ENCODE assay signal across 8 cellular contexts in genomic region chr7:116525298-116525912, GRCh38. TPM values are rescaled to one million over a fixed set of nuclear protein-coding genes. Genes with fewer than 3 reads are reported as not detected.
DNase-seq lines count a peak whose midpoint lies in the region; ATAC-seq and TF ChIP-seq lines count a peak whose summit lies in the region.

No MANE protein-coding gene starts in this region.

- ATAC-seq in GM19467 (IDR thresholded peaks at IDR 0.05; ENCODE audit: unreplicated experiment), result no peak

- H3K36me3 ChIP-seq in Peyer's patch (no peaks in the 10 kb centered on the region), iPS-20b (ENCODE audit: insufficient read depth, low read depth, low read length) (no peaks in the 10 kb centered on the region), spleen (no peaks in the 10 kb centered on the region)

- H3K27ac ChIP-seq in Peyer's patch (peak overlapping the region; percentile 55 to 86 (median 78)), iPS-20b (ENCODE audit: low read length) (no peak overlapping the region), spleen (peak overlapping the region; percentile 59 to 91 (median 88))

- H3K4me1 ChIP-seq in Peyer's patch (peaks cover 2 to 22% (median 5%) of the 10 kb centered on the region in 4 donors), iPS-20b (ENCODE audit: insufficient read depth, low read length) (peaks cover 25% of the 10 kb centered on the region), spleen (peaks cover 5 to 63% (median 42%) of the 10 kb centered on the region in 6 donors)

- CTCF ChIA-PET in HEK293T (lab: Yijun Ruan, JAX), result interaction anchor here (0.9 to 2.3 kb wide), 9 partner anchors 12 to 267 kb away, joined by 3 to 9 read pairs (median 4); no protein-coding TSS in a partner anchor

- POLR2A ChIA-PET in HEK293T (lab: Yijun Ruan, JAX), result interaction anchor here (0.9 to 1.3 kb wide), 12 partner anchors 11 to 364 kb away, joined by 3 to 6 read pairs (median 4); no protein-coding TSS in a partner anchor

- DNase-seq in D341Med (ENCODE audit: low spot score) (peak; percentile 38), HEK293T (ENCODE audit: extremely low spot score) (peak; percentile 37), Peyer's patch (peak; percentile 30 to 68 (median 64)), astrocyte of the spinal cord (ENCODE audit: low read depth, low spot score) (no peak), spleen (peak; percentile 83), NCI-H1436 (lab: John Stamatoyannopoulos, UW) (no peak)

- no peak for TF ChIP-seq POLR2A in Peyer's patch (IDR thresholded peaks at IDR 0.05)
- TF ChIP-seq POLR2A in spleen (IDR thresholded peaks at IDR 0.05), result no peak

- H3K27me3 ChIP-seq in Peyer's patch (no peaks in the 10 kb centered on the region), iPS-20b (ENCODE audit: insufficient read depth, low read length) (peaks cover 48% of the 10 kb centered on the region), spleen (replicated peaks in 1 of 7) (peaks cover 0 to 46% (median 22%) of the 10 kb centered on the region in 7 donors)

- 0 to 1% (median 1%) methylated on average over 22 to 36 of the region's 36 CpGs for WGBS in spleen, 5 donors

- H3K9me3 ChIP-seq in Peyer's patch (no peaks in the 10 kb centered on the region), iPS-20b (ENCODE audit: insufficient read depth, low read depth, low read length) (no peaks in the 10 kb centered on the region), spleen (no peaks in the 10 kb centered on the region)

- H3K4me3 ChIP-seq in Peyer's patch (peak overlapping the region; percentile 43 to 79 (median 66)), astrocyte of the spinal cord (ENCODE audit: low read depth, low read length) (peak overlapping the region; percentile 89), iPS-20b (ENCODE audit: low read length) (peak overlapping the region; percentile 90), spleen (peak overlapping the region; percentile 38 to 81 (median 58))

- TF ChIP-seq CTCF in Peyer's patch (IDR thresholded peaks at IDR 0.05), result peak in 1 of 6 experiments; percentile 11
- no peak for TF ChIP-seq CTCF in astrocyte of the spinal cord (IDR thresholded peaks at IDR 0.05; ENCODE audit: low read depth, low read length)
- no peak for TF ChIP-seq CTCF in spleen (IDR thresholded peaks at IDR 0.05 in 8 of 11, conservative IDR thresholded peaks at IDR 0.05 in 3 of 11)

- intact Hi-C loops in spleen (cut with DNase I; ENCODE audit: low total_unique reads), result loop anchor here (10.0 kb wide), 2 partner anchors 59 to 271 kb away; no protein-coding TSS in a partner anchor

- in situ Hi-C loops in astrocyte of the spinal cord (cut with HindIII; ENCODE audit: low sequenced_read_pairs), result no loop called here

- H3K9ac ChIP-seq in iPS-20b (ENCODE audit: low read depth, low read length), result peak overlapping the region; percentile 63

TF ChIP-seq in HEK293T, 16 proteins besides CTCF, POLR2A, EP300 and RAD21:
- TF ChIP-seq FOXM1 (IDR thresholded peaks at IDR 0.05; ENCODE audit: borderline replicate concordance), result no peak
- peak; percentile 53 for TF ChIP-seq L3MBTL2 (conservative IDR thresholded peaks at IDR 0.05)

RNA-seq across cellular contexts. Expression of gene CAV1, which starts 0.6 kb away (rescaled TPM):
- 10 to 100 TPM; 17.7 to 42.6 (median 27.6) TPM for total RNA-seq in Peyer's patch
- 100 to 1,000 TPM in 6 of 7 donors, 10 to 100 TPM in 1; 75.4 to 404 (median 241) TPM for total RNA-seq in spleen
- polyA plus RNA-seq in spleen, result 100 to 1,000 TPM in 1 of 3 donors, 10 to 100 TPM in 2; 26.8 to 124 (median 28.0) TPM

RNA-seq across cellular contexts. Expression of gene CAV2, which starts 25.9 kb away (rescaled TPM):
- total RNA-seq in Peyer's patch (10 to 100 TPM; 11.8 to 13.9 (median 12.6) TPM), spleen (100 to 1,000 TPM in 2 of 7 donors, 10 to 100 TPM in 5; 27.8 to 107 (median 76.1) TPM)
- polyA plus RNA-seq in spleen, result 10 to 100 TPM; 15.5 to 51.6 (median 20.4) TPM

Comparison
In these comparisons a context has a peak if more than half of its experiments do, and no peak if none do; other contexts are left out.
1. DNase-seq: peak in D341Med (single experiment), HEK293T (single experiment), Peyer's patch (3 of 3) and spleen (single experiment); none in astrocyte of the spinal cord (single experiment) and NCI-H1436 (single experiment).
2. Peak in every context shown above with its lines, with median percentiles within 50 percentile points of each other: H3K4me3 ChIP-seq.